ENCODE assay signal across 8 cellular contexts in the genomic region with DNA sequence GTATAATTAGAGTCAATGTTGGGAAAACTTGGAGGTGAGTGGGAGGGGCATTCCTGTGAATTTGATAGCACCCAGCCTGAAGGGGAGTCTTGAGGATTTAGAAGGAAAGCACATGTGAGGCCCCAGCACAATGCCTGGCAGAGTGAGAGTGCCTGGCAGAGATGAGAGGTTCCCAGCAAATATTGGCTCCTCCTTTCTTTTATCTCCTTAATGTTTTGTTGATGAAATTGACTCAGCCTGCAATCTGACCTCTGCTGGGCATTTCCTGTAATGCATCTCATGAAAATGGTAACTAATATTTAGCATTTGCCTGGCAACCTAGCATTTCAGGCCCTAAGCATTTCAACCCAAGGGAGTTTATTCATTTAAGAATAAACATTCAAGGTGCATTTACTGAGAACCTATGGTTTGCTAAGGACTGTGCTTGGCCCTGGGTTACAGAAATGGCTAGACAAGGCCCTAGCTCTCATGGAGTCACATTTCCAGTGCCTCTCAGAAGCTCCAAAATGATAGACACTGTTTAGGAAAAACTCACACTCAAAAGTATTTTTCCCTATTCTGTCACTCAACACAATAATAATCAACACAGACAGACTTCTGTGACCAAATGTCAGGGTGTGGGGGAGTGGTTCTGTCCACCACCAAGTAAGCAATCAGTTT. TPM values are rescaled to one million over a fixed set of nuclear protein-coding genes. Genes with fewer than 3 reads are reported as not detected.
DNase-seq lines count a peak whose midpoint lies in the region; ATAC-seq and TF ChIP-seq lines count a peak whose summit lies in the region.

No MANE protein-coding gene starts in this region.

- intact Hi-C loops in HCT116 (cut with micrococcal nuclease), result loop anchor here (1.0 to 5.0 kb wide), 4 partner anchors 81 to 228 kb away; a partner anchor contains a TSS

- no peaks in the 10 kb centered on the region for H3K9me2 ChIP-seq in HCT116 (ENCODE audit: insufficient read depth)

- H3K4me2 ChIP-seq in HCT116 (ENCODE audit: low read length), result no peak overlapping the region

- RAD21 ChIA-PET in HCT116 (lab: Charles Lee; ENCODE audit: low non-redundant PET in 1 of 2, low total read pairs in 2 of 2, uncharacterized antibody in 2 of 2, unreplicated experiment in 2 of 2), result interaction anchor here in 1 of 2 experiments (0.9 kb wide), 1 partner anchor 227 kb away, joined by 3 read pairs; no protein-coding TSS in a partner anchor

- TF ChIP-seq CTCF in HCT116 (IDR thresholded peaks at IDR 0.05 in 2 of 3, conservative IDR thresholded peaks at IDR 0.05 in 1 of 3; ENCODE audit: borderline replicate concordance in 1 of 3, insufficient read depth in 1 of 3, low read depth in 2 of 3, low read length in 2 of 3) (peak; percentile 66 to 87 (median 80)), omental fat pad (IDR thresholded peaks at IDR 0.05) (peak in 2 of 3 donors; percentile 56 to 59)

- CTCF ChIA-PET in HCT116 (lab: Charles Lee), result interaction anchor here (0.9 to 1.9 kb wide), 7 partner anchors 9 to 237 kb away, joined by 3 to 6 read pairs (median 4); a partner anchor contains a TSS

- no TSS peak for BruUV-seq in HCT116 (replicated peaks; lab: Mats Ljungman, UMichigan)

- no peaks in the 10 kb centered on the region for H3K9me3 ChIP-seq in HCT116 (ENCODE audit: control insufficient read depth in 1 of 2, insufficient read depth in 1 of 2, low read depth in 1 of 2, low read length in 2 of 2)

- TF ChIP-seq RAD21 in HCT116 (IDR thresholded peaks at IDR 0.05; ENCODE audit: low read depth), result peak; percentile 74

- H3K9ac ChIP-seq in HCT116 (ENCODE audit: low read length), result no peak overlapping the region

- peak; percentile 86 for ATAC-seq in HCT116
- ATAC-seq in omental fat pad (ENCODE audit: low FRiP score), result peak; percentile 76
- ATAC-seq in HG03025 (IDR thresholded peaks at IDR 0.05; ENCODE audit: low FRiP score, unreplicated experiment), result no peak
- no peak for ATAC-seq in GM19035 (IDR thresholded peaks at IDR 0.05; ENCODE audit: unreplicated experiment)

- TF ChIP-seq POLR2A in HCT116 (IDR thresholded peaks at IDR 0.05; ENCODE audit: borderline replicate concordance, extremely low read depth, insufficient read depth, insufficient read length), result no peak

- H3K27ac ChIP-seq in HCT116 (ENCODE audit: low read depth, low read length), result no peak overlapping the region

- no peaks in the 10 kb centered on the region for H4K20me1 ChIP-seq in HCT116 (ENCODE audit: insufficient read depth)

- 0 out of 4 replicates have a peak, but pooled peaks cover 0 to 2% of the 10 kb centered on the region in 2 experiments for H3K36me3 ChIP-seq in HCT116 (ENCODE audit: control insufficient read depth in 1 of 2, insufficient read depth in 2 of 2, low read length in 2 of 2)

- H3K4me1 ChIP-seq in HCT116 (ENCODE audit: control insufficient read depth in 1 of 2, insufficient read depth in 2 of 2, low read length in 2 of 2), result peaks cover 2 to 3% of the 10 kb centered on the region in 2 experiments; a peak in 3 of 4 replicates

- no peaks in the 10 kb centered on the region for H3K79me2 ChIP-seq in HCT116 (ENCODE audit: insufficient read depth, low read length)

- H3K4me3 ChIP-seq in HCT116 (replicated peaks in 1 of 2; ENCODE audit: low read depth in 1 of 2, low read length in 2 of 2), result no peak overlapping the region

- POLR2A ChIA-PET in HCT116 (lab: Charles Lee), result no interaction called here

- DNase-seq in COLO829 (ENCODE audit: low spot score) (peak; percentile 74), HCT116 (ENCODE audit: low read depth, low spot score) (peak; percentile 44), NCI-H82 treated with DMSO at 0.1 percent for 48 hours (lab: John Stamatoyannopoulos, UW; ENCODE audit: unreplicated experiment) (peak; percentile 6), fibroblast of the conjunctiva (ENCODE audit: low read depth) (peak; percentile 62), omental fat pad (ENCODE audit: low spot score) (peak; percentile 26)
- DNase-seq in activated T-cell treated with anti-CD3 and anti-CD28 coated beads, Interleukin-2, amount 50 U/mL, for 48 hours, result peak; percentile 41 to 47

- no peaks in the 10 kb centered on the region for H3K27me3 ChIP-seq in HCT116 (ENCODE audit: insufficient read depth, low read length)

- no peak overlapping the region for H2AFZ ChIP-seq in HCT116 (ENCODE audit: low read depth, low read length, poor library complexity, severe bottlenecking)

TF ChIP-seq in HCT116, 20 proteins besides CTCF, POLR2A, EP300 and RAD21:
- TF ChIP-seq FOSL1 (IDR thresholded peaks at IDR 0.05; ENCODE audit: low read depth), result 0 out of 2 replicates have a peak, but pooled peaks have one; percentile 6
- TF ChIP-seq YY1 (IDR thresholded peaks at IDR 0.05; ENCODE audit: extremely low read depth, insufficient replicate concordance, low read depth, low read length), result no peak

RNA-seq across cellular contexts. Expression of a gene that starts 19.0 kb away (rescaled TPM):
- 60.2 TPM for total RNA-seq in HCT116 (2021; ENCODE audit: unreplicated experiment)
- polyA plus RNA-seq in HCT116 (2012), result 45.8 and 60.7 TPM in 2 replicates
- 10 to 100 TPM; 59.6 to 87.6 (median 74.0) TPM for total RNA-seq in omental fat pad

Comparison
In these comparisons a context has a peak if more than half of its experiments do, and no peak if none do; other contexts are left out.
1. DNase-seq: peak in every context shown above with its lines; median percentile 74 in COLO829; 62 in fibroblast of the conjunctiva; 44 in HCT116; 44 in activated T-cell treated with anti-CD3 and anti-CD28 coated beads, Interleukin-2, amount 50 U/mL, for 48 hours; 26 in omental fat pad; 6 in NCI-H82 treated with DMSO at 0.1 percent for 48 hours.
2. ATAC-seq: peak in HCT116 (single experiment) and omental fat pad (single experiment); none in HG03025 (single experiment) and GM19035 (single experiment).